Comparison of ENCODE assay signal across 12 cellular contexts in the genomic region with DNA sequence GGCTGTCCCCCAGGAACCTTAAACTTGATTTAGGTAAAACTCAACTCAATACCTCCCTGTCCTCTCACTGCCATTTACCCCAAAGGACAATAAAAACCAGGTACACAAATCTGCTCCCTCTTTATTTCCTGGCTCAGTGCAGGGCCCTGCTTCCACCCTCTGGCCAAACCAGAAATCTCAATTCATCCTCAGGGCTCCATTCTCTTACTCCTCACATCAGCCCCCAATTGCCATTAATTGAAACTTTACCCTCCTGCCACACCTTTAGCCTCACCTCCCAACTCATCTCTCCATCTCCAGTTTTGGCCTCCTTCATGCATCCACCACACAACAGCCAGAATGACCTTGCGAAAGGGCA.
DNase-seq lines count a peak whose midpoint lies in the region; ATAC-seq and TF ChIP-seq lines count a peak whose summit lies in the region.
"Had no signal": no experiment of that assay in that cellular context is flagged by ENCODE, and none has a peak within 500 bp of the region (broad histone marks: within the 10 kb centered on the region; RNA-seq: fewer than 3 reads in every experiment).

No MANE protein-coding gene starts in this region.

- no peaks in the 10 kb centered on the region for H3K9me3 ChIP-seq in neutrophil
- H3K9me3 ChIP-seq: ovary, SJSA1 had no signal

- H3K27ac Mint-ChIP-seq in activated naive CD8-positive, alpha-beta T cell treated with anti-CD3 and anti-CD28 coated beads, Interleukin-2, amount 50 U/mL, for 24 hours, result peak overlapping the region; percentile 96

- peak overlapping the region; percentile 77 for H3K4me3 Mint-ChIP-seq in activated naive CD8-positive, alpha-beta T cell treated with anti-CD3 and anti-CD28 coated beads, Interleukin-2, amount 50 U/mL, for 24 hours

- no peaks in the 10 kb centered on the region for H3K27me3 Mint-ChIP-seq in activated naive CD8-positive, alpha-beta T cell treated with anti-CD3 and anti-CD28 coated beads, Interleukin-2, amount 50 U/mL, for 24 hours

- H3K4me3 ChIP-seq in neutrophil (ENCODE audit: low read depth in 1 of 2, low read length in 1 of 2), result no peak overlapping the region
- H3K4me3 ChIP-seq: ovary, SJSA1 had no signal

- H3K36me3 ChIP-seq in neutrophil, result no peaks in the 10 kb centered on the region
- H3K36me3 ChIP-seq: ovary had no signal

- no peak for DNase-seq in activated naive CD8-positive, alpha-beta T cell treated with anti-CD3 and anti-CD28 coated beads, Interleukin-2, amount 50 U/mL, for 24 hours
- DNase-seq in DMS153 treated with DMSO at 0.1 percent for 48 hours (lab: John Stamatoyannopoulos, UW; ENCODE audit: unreplicated experiment) (no peak), NCI-H345 (lab: John Stamatoyannopoulos, UW) (no peak), DMS79 (lab: John Stamatoyannopoulos, UW) (no peak), AG08395 (ENCODE audit: low spot score) (no peak)
- DNase-seq: DND-41, NCI-H2227 treated with DMSO at 0.1 percent for 48 hours, ovary had no signal

- H3K27me3 ChIP-seq in neutrophil, result no peaks in the 10 kb centered on the region
- H3K27me3 ChIP-seq: ovary, SJSA1 had no signal

- ATAC-seq in GM18498 (IDR thresholded peaks at IDR 0.05; ENCODE audit: unreplicated experiment), result peak; percentile 2
- peak; percentile 7 for ATAC-seq in HG02973 (IDR thresholded peaks at IDR 0.05; ENCODE audit: unreplicated experiment)
- peak; percentile 25 for ATAC-seq in activated naive CD8-positive, alpha-beta T cell treated with anti-CD3 and anti-CD28 coated beads, Interleukin-2, amount 50 U/mL, for 24 hours

- H3K36me3 Mint-ChIP-seq in activated naive CD8-positive, alpha-beta T cell treated with anti-CD3 and anti-CD28 coated beads, Interleukin-2, amount 50 U/mL, for 24 hours (ENCODE audit: low read depth), result peaks cover 17% of the 10 kb centered on the region

- no peak for TF ChIP-seq CTCF in neutrophil (IDR thresholded peaks at IDR 0.05)

- peaks cover 66% of the 10 kb centered on the region for H3K4me1 Mint-ChIP-seq in activated naive CD8-positive, alpha-beta T cell treated with anti-CD3 and anti-CD28 coated beads, Interleukin-2, amount 50 U/mL, for 24 hours

- peaks cover 0 to 9% of the 10 kb centered on the region in 2 experiments for H3K4me1 ChIP-seq in neutrophil (ENCODE audit: control insufficient read depth in 1 of 2, insufficient read depth in 1 of 2, low read depth in 1 of 2, low read length in 1 of 2)
- H3K4me1 ChIP-seq: SJSA1 had no signal

- peak overlapping the region; percentile 43 for H3K27ac ChIP-seq in neutrophil
- H3K27ac ChIP-seq: ovary, SJSA1 had no signal

- no peaks in the 10 kb centered on the region for H3K9me3 Mint-ChIP-seq in activated naive CD8-positive, alpha-beta T cell treated with anti-CD3 and anti-CD28 coated beads, Interleukin-2, amount 50 U/mL, for 24 hours
